11 cellular contexts compared by ENCODE assay signal in the genomic region with DNA sequence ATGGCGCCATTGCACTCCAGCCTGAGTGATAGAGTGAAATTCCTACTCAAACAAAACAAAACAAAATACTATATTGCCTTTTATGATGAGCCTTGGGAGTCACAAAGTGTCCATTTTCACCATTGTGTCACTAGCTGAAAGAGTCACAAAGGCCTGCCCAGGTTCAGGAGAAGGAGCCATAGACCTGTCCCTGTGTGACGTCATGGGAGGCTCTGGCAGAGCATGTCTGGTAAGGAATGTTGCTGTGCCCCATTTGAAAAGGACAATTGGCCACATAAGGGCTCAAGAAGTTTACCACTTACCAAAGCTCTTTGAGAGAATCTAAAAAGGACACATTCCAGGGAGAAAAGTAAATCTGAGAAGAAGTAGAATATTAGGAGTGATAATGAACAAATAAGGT.
"Had no signal": no experiment of that assay in that cellular context is flagged by ENCODE, and none has a peak within 500 bp of the region (broad histone marks: within the 10 kb centered on the region; RNA-seq: fewer than 3 reads in every experiment).

No MANE protein-coding gene starts in this region.

- ATAC-seq: GM23338, HCT116 had no signal

- H3K36me3 ChIP-seq: HAP-1 had no signal

- H3K4me2 ChIP-seq: GM23338 had no signal

- H3K4me3 ChIP-seq: GM23248, GM23338, HAP-1 had no signal

- H2AFZ ChIP-seq: GM23248, GM23338 had no signal

- FAIRE-seq: H1, H54 had no signal

- H3K4me1 ChIP-seq: HAP-1 had no signal

- H3K27ac ChIP-seq: GM23248 had no signal

- H3K9ac ChIP-seq: GM23248 had no signal

- H3K9me3 ChIP-seq: HAP-1 had no signal

- DNase-seq: GM23248, GOT3, H7, H9, HCEC 1CT, HFFc6 had no signal
